ENCODE assay signal across 10 cellular contexts in the genomic region with DNA sequence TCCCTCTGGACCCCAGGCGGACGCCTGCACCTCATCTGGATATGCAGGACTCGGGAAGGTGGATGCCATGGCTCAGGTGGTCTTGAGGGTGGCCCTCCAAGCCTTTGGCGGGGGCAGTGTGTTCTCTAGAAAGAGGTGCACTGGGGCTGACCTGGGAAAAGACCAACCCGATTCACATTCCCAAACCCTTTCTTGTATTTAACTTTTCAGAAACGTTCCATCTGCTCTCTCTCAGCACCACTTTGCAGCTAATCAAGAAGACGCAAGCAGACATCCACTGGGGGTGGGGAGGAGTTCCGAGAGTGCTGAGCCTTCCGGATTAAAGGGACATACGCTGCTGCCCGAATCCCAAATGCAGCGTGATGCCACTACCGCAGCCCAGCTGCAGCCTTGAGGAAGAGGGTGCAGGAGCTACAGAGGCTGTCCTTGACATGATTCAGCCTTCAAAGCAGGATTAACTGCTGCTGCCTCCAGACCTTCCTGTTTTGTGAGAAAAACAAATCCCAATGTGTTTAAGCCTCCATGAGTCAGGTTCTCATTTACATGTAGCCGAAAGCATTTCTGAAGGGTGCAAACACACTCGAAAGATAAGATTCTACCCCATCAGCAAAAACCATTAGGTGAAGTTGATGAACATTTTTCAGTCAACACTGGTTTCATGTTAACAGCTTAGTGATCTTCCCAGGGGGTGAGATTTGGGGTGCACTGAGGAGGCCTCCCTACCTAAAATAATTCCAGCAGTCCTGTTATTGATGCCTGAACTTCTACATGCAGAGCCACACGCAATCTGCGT. TPM values are rescaled to one million over a fixed set of nuclear protein-coding genes. Genes with fewer than 3 reads are reported as not detected.
DNase-seq lines count a peak whose midpoint lies in the region; ATAC-seq, FAIRE-seq and TF ChIP-seq lines count a peak whose summit lies in the region.
"Had no signal": no experiment of that assay in that cellular context is flagged by ENCODE, and none has a peak within 500 bp of the region (broad histone marks: within the 10 kb centered on the region; RNA-seq: fewer than 3 reads in every experiment).

No MANE protein-coding gene starts in this region.

- H3K27me3 Mint-ChIP-seq in H9 (ENCODE audit: low read depth) (peaks cover 9% of the 10 kb centered on the region), chondrocyte (ENCODE audit: low read depth) (peaks cover 3% of the 10 kb centered on the region)

- H2BK120ac ChIP-seq in H9 (ENCODE audit: low read depth, low read length, poor library complexity, severe bottlenecking) = no peak overlapping the region

- H3K4me2 ChIP-seq in H9 (ENCODE audit: insufficient read depth, insufficient read length, low read length) (no peak overlapping the region), GM12878 (ENCODE audit: control insufficient read depth, insufficient read depth) (0 out of 2 replicates have a peak overlapping the region, but pooled peaks have one; percentile 9), keratinocyte (ENCODE audit: control insufficient read depth, extremely low read depth, insufficient read depth, low read depth, low read length) (peak overlapping the region; percentile 63)

- H3K23me2 ChIP-seq in H9 (ENCODE audit: insufficient read length, low read depth, low read length, poor library complexity, severe bottlenecking) = no peaks in the 10 kb centered on the region

- no peak overlapping the region for H2BK12ac ChIP-seq in H9 (ENCODE audit: insufficient read length, low read depth, low read length)

- CTCF ChIA-PET in GM12878 (lab: Yijun Ruan, JAX) = interaction anchor here (0.7 to 9.5 kb wide), 6 partner anchors 14 to 272 kb away, joined by 3 to 47 read pairs (median 4); partner anchors contain the start of gene PFKFB3

- H2BK20ac ChIP-seq in H9 (ENCODE audit: low read depth, low read length, poor library complexity, severe bottlenecking) = no peak overlapping the region

- intact Hi-C loops in GM12878 (cut with micrococcal nuclease; ENCODE audit: unreplicated experiment) = no loop called here

- no peaks in the 10 kb centered on the region for H3K27me3 ChIP-seq in H9 (ENCODE audit: insufficient read depth, low read length)
- no peaks in the 10 kb centered on the region for H3K27me3 ChIP-seq in GM12878 (replicated peaks in 1 of 2; ENCODE audit: control insufficient read depth in 2 of 2, insufficient read depth in 2 of 2, low read length in 1 of 2)
- no peaks in the 10 kb centered on the region for H3K27me3 ChIP-seq in keratinocyte (ENCODE audit: control insufficient read depth, extremely low read depth, insufficient read depth, low read length)

- ATAC-seq in GM12878 = no peak
- ATAC-seq in GM21786 (IDR thresholded peaks at IDR 0.05; ENCODE audit: unreplicated experiment) = no peak
- ATAC-seq in GM21737 (IDR thresholded peaks at IDR 0.05; ENCODE audit: unreplicated experiment) = no peak

- peak overlapping the region; percentile 34; the same call in 1 of the 2 replicates for H3K14ac ChIP-seq in H9 (ENCODE audit: insufficient read depth, low read length)

- RAD21 ChIA-PET in GM12878 (lab: Charles Lee; ENCODE audit: unreplicated experiment) = interaction anchor here (0.9 to 1.9 kb wide), 3 partner anchors 9 to 273 kb away, joined by 3 to 6 read pairs (median 3); no protein-coding TSS in a partner anchor

- POLR2A ChIA-PET in GM12878 (lab: Charles Lee) = interaction anchor here (0.6 to 2.0 kb wide), 4 partner anchors 10 to 274 kb away, joined by 3 to 4 read pairs (median 3); no protein-coding TSS in a partner anchor

- TF ChIP-seq POLR2A in GM12878 (IDR thresholded peaks at IDR 0.05; ENCODE audit: low read depth, low read length) = no peak

- H3K36me3 ChIP-seq in GM12878 (ENCODE audit: control insufficient read depth in 2 of 2, insufficient read depth in 2 of 2, low read length in 1 of 2) (no peaks in the 10 kb centered on the region), keratinocyte (ENCODE audit: control insufficient read depth in 2 of 2, extremely low read depth in 1 of 2, insufficient read depth in 2 of 2, low read length in 2 of 2) (no peaks in the 10 kb centered on the region)

- dilution Hi-C loops in keratinocyte (cut with MboI; ENCODE audit: extremely low pct_ligation_motif_present, low sequenced_read_pairs) = no loop called here

- H2AK5ac ChIP-seq in H9 (ENCODE audit: insufficient read length, low read length) = no peak overlapping the region

- H3K4me1 ChIP-seq in H9 (ENCODE audit: insufficient read depth, low read length) (no peaks in the 10 kb centered on the region), GM12878 (ENCODE audit: control insufficient read depth, insufficient read depth, low read length) (peaks cover 24% of the 10 kb centered on the region), keratinocyte (ENCODE audit: control insufficient read depth, extremely low read depth, insufficient read depth, low read length) (peaks cover 9% of the 10 kb centered on the region)

- H4K20me1 ChIP-seq in H9 (ENCODE audit: control insufficient read depth, insufficient read depth, insufficient read length) = no peaks in the 10 kb centered on the region
- H4K20me1 ChIP-seq in GM12878 (ENCODE audit: control insufficient read depth, insufficient read depth) = no peaks in the 10 kb centered on the region; the same call in 1 of the 2 replicates
- no peaks in the 10 kb centered on the region for H4K20me1 ChIP-seq in keratinocyte (ENCODE audit: control insufficient read depth, extremely low read depth, insufficient read depth, low read length)

- H3K4me3 ChIP-seq in GM12878 = no peak overlapping the region
- peak overlapping the region in 1 of 3 experiments; percentile 25 for H3K4me3 ChIP-seq in keratinocyte (ENCODE audit: control insufficient read depth in 2 of 3, extremely low read depth in 1 of 3, insufficient read depth in 2 of 3, low read depth in 1 of 3, low read length in 3 of 3)

- no peak overlapping the region for H3K4ac ChIP-seq in H9 (ENCODE audit: low read depth, low read length)

- TF ChIP-seq RAD21 in GM12878 (IDR thresholded peaks at IDR 0.05; ENCODE audit: insufficient read depth, low read depth, low read length) = no peak

- DNase-seq in A172 (ENCODE audit: low spot score) (peak; percentile 56), H9 (no peak), GM12878 (ENCODE audit: low read depth, low spot score) (no peak), keratinocyte (ENCODE audit: low read depth, low spot score) (no peak), chondrocyte (ENCODE audit: low spot score) (no peak), ecto neural progenitor cell (ENCODE audit: low spot score) (no peak)
- DNase-seq: activated B cell treated with CpG ODN at 0.5 μM for 24 hours, mammary epithelial cell had no signal

- H3K79me2 ChIP-seq in H9 (ENCODE audit: insufficient read depth, low read length) (no peaks in the 10 kb centered on the region), GM12878 (ENCODE audit: control insufficient read depth, insufficient read depth, low read length) (no peaks in the 10 kb centered on the region), keratinocyte (ENCODE audit: control insufficient read depth, insufficient read depth, low read length) (no peaks in the 10 kb centered on the region)

- no peak overlapping the region for H2BK15ac ChIP-seq in H9 (ENCODE audit: low read depth, low read length)

- no peak overlapping the region for H4K5ac ChIP-seq in H9 (ENCODE audit: insufficient read length, low read depth, low read length)

- H3K27ac Mint-ChIP-seq in H9 = no peak overlapping the region; a peak in 1 of 7 replicates
- no peak overlapping the region for H3K27ac Mint-ChIP-seq in chondrocyte (ENCODE audit: unreplicated experiment)
- H3K27ac Mint-ChIP-seq: activated B cell treated with CpG ODN at 0.5 μM for 24 hours had no signal

- no peaks in the 10 kb centered on the region for H3K79me1 ChIP-seq in H9 (ENCODE audit: insufficient read depth, low read depth, low read length, poor library complexity, severe bottlenecking)

- H3K9me3 ChIP-seq in H9 (ENCODE audit: control insufficient read depth, low read depth, low read length) (no peaks in the 10 kb centered on the region), GM12878 (replicated peaks; ENCODE audit: control insufficient read depth, insufficient read depth, low read length) (no peaks in the 10 kb centered on the region), keratinocyte (ENCODE audit: control insufficient read depth, low read depth, low read length) (no peaks in the 10 kb centered on the region)

- H3K23ac ChIP-seq in H9 (ENCODE audit: insufficient read length, low read depth, low read length) = no peak overlapping the region

- H2AFZ ChIP-seq in H9 (ENCODE audit: low read length) (no peak overlapping the region), GM12878 (ENCODE audit: control insufficient read depth, low read depth, low read length) (no peak overlapping the region), keratinocyte (ENCODE audit: control insufficient read depth, low read length) (peak overlapping the region; percentile 62)

- WGBS in H9 (ENCODE audit: extremely low coverage, insufficient read length, low lambda C conversion rate) = no CpG with 5 or more reads among the region's 17 CpGs
- 81% methylated on average over 17 of the region's 17 CpGs for WGBS in GM12878 (ENCODE audit: insufficient coverage, insufficient replicate concordance, low lambda C conversion rate, missing lambda C conversion rate)

- no TSS peak for BruUV-seq in GM12878 (replicated peaks; lab: Mats Ljungman, UMichigan)

- no peak overlapping the region for H3K27ac ChIP-seq in H9 (ENCODE audit: insufficient read length, low read depth, low read length)
- no peak overlapping the region for H3K27ac ChIP-seq in GM12878 (ENCODE audit: control insufficient read depth, insufficient read depth)
- no peak overlapping the region for H3K27ac ChIP-seq in keratinocyte (ENCODE audit: control insufficient read depth, insufficient read depth, low read length)

- H3K9me3 Mint-ChIP-seq in H9 (no peaks in the 10 kb centered on the region), chondrocyte (ENCODE audit: low read depth) (no peaks in the 10 kb centered on the region)
- H3K9me3 Mint-ChIP-seq: activated B cell treated with CpG ODN at 0.5 μM for 24 hours had no signal

- TF ChIP-seq CTCF in H9 (conservative IDR thresholded peaks at IDR 0.05) (no peak), GM12878 (IDR thresholded peaks at IDR 0.05 in 2 of 3, conservative IDR thresholded peaks at IDR 0.05 in 1 of 3; ENCODE audit: control insufficient read depth in 2 of 3, extremely low read depth in 1 of 3, insufficient read depth in 1 of 3, low read depth in 3 of 3, low read length in 3 of 3) (no peak), keratinocyte (optimal IDR thresholded peaks at IDR 0.05 in 1 of 3, IDR thresholded peaks at IDR 0.05 in 1 of 3, conservative IDR thresholded peaks at IDR 0.05 in 1 of 3; ENCODE audit: extremely low read depth in 1 of 3, insufficient read depth in 2 of 3, low read length in 3 of 3) (no peak), chondrocyte (IDR thresholded peaks at IDR 0.05) (no peak)

- H3K36me3 Mint-ChIP-seq in H9 (ENCODE audit: insufficient read depth in 1 of 3, low read depth in 3 of 3) (no peaks in the 10 kb centered on the region), chondrocyte (ENCODE audit: low read depth) (no peaks in the 10 kb centered on the region)

- H2BK5ac ChIP-seq in H9 (ENCODE audit: insufficient read length, low read length) = no peak overlapping the region

- no peak overlapping the region for H3K18ac ChIP-seq in H9 (ENCODE audit: insufficient read length, low read depth, low read length)

- SMC1A ChIA-PET in GM12878 (lab: Charles Lee; ENCODE audit: uncharacterized antibody, unreplicated experiment) = interaction anchor here (0.8 to 1.7 kb wide), 4 partner anchors 16 to 273 kb away, joined by 3 to 4 read pairs (median 4); no protein-coding TSS in a partner anchor

- in situ Hi-C loops in GM12878 (cut with MboI) = no loop called here

- peaks cover 12 to 24% of the 10 kb centered on the region in 2 experiments for H3K4me1 Mint-ChIP-seq in H9
- peaks cover 22% of the 10 kb centered on the region for H3K4me1 Mint-ChIP-seq in chondrocyte (ENCODE audit: low read depth)

- H3T11ph ChIP-seq in H9 (ENCODE audit: low read length) = no peak overlapping the region

- no peak overlapping the region for H4K91ac ChIP-seq in H9 (ENCODE audit: insufficient read length, low read depth, low read length)

- H4K8ac ChIP-seq in H9 (replicated peaks; ENCODE audit: insufficient read length, low read depth, low read length) = no peak overlapping the region

- FAIRE-seq in GM12878 (lab: Jason Lieb, UNC) (no peak), keratinocyte (lab: Jason Lieb, UNC) (peak; percentile 87)

- H3K4me3 Mint-ChIP-seq in H9 (no peak overlapping the region), chondrocyte (ENCODE audit: unreplicated experiment) (no peak overlapping the region)
- H3K4me3 Mint-ChIP-seq: activated B cell treated with CpG ODN at 0.5 μM for 24 hours had no signal

- no peak overlapping the region for H3K56ac ChIP-seq in H9 (ENCODE audit: insufficient read length, low read depth, low read length)

- H3K9ac ChIP-seq in H9 (ENCODE audit: extremely low read depth, insufficient read length, low read length) = no peak overlapping the region
- no peak overlapping the region for H3K9ac ChIP-seq in GM12878 (ENCODE audit: control insufficient read depth, insufficient read depth, low read length)
- no peak overlapping the region for H3K9ac ChIP-seq in keratinocyte (ENCODE audit: control insufficient read depth, extremely low read depth, insufficient read depth, low read length)

- TF ChIP-seq EP300 in GM12878 (IDR thresholded peaks at IDR 0.05; ENCODE audit: borderline replicate concordance in 1 of 2, control insufficient read depth in 1 of 2, low read depth in 2 of 2, low read length in 2 of 2) = no peak

- no peaks in the 10 kb centered on the region for H3K9me1 ChIP-seq in keratinocyte (ENCODE audit: control insufficient read depth, extremely low read depth, insufficient read depth, low read length)

RNA-seq across cellular contexts. Expression of gene RBM17, which starts 40.0 kb away (rescaled TPM):
- 56.5 and 70.3 TPM in 2 replicates for total RNA-seq in A172 (2014; rRNA removed; shearing (Covaris generic))
- total RNA-seq in H9 (2021) = 123 and 124 TPM in 2 replicates
- 136 and 141 TPM in 2 replicates for total RNA-seq in GM12878 (2013; cell fraction: nucleolus; rRNA removed)
- total RNA-seq in GM12878 (2014; rRNA removed) = 38.3 and 49.0 TPM in 2 replicates
- total RNA-seq in GM12878 (2014; rRNA removed; fragmentation: Illumina TruSeq; extraction: Trizol) = 85.7 and 94.1 TPM in 2 replicates
- 101 and 106 TPM in 2 replicates for total RNA-seq in GM12878 (2021)
- 52.6 TPM for polyA plus RNA-seq in GM12878 (2011; ENCODE audit: low read depth)
- polyA plus RNA-seq in GM12878 (2011; rRNA removed) = 64.5 and 65.3 TPM in 2 replicates
- 33.5 and 38.9 TPM in 2 replicates for polyA plus RNA-seq in GM12878 (2011; cell fraction: cytosol; rRNA removed)
- 130 and 190 TPM in 2 replicates for polyA plus RNA-seq in GM12878 (2011; cell fraction: nucleus; rRNA removed)
- polyA plus RNA-seq in GM12878 (2012) = 73.3 and 80.2 TPM in 2 replicates
- polyA plus RNA-seq in GM12878 (2014; fragmentation: Illumina TruSeq; extraction: Trizol) = 156 and 160 TPM in 2 replicates
- polyA plus RNA-seq in GM12878 (2014; fragmentation: Nextera tagmentation; extraction: Ambion mirVana) = 10 to 100 TPM; 28.4 to 45.0 TPM
- polyA plus RNA-seq in GM12878 (2014; rRNA removed) = 79.9 and 82.1 TPM in 2 replicates
- polyA plus RNA-seq in GM12878 (2016; fragmentation: Nextera tagmentation; extraction: Ambion mirVana) = 100 to 1,000 TPM; 177 to 181 TPM
- 22.5 and 26.1 TPM in 2 replicates for polyA minus RNA-seq in GM12878 (2011; rRNA and poly(A)+ RNA removed)
- polyA minus RNA-seq in GM12878 (2011; cell fraction: cytosol; rRNA and poly(A)+ RNA removed) = 11.8 and 17.6 TPM in 2 replicates
- 19.2 and 28.1 TPM in 2 replicates for polyA minus RNA-seq in GM12878 (2011; cell fraction: nucleus; rRNA and poly(A)+ RNA removed)
- polyA plus RNA-seq in keratinocyte = 30.0 to 54.8 TPM (median 35.0 TPM) in 3 replicates
- 103 TPM for polyA plus RNA-seq in keratinocyte (2011; ENCODE audit: low read depth)
- polyA plus RNA-seq in keratinocyte (2011; cell fraction: cytosol; rRNA removed) = 32.5 and 36.4 TPM in 2 replicates
- polyA plus RNA-seq in keratinocyte (2011; cell fraction: nucleus; rRNA removed) = 78.3 and 91.5 TPM in 2 replicates
- 62.8 and 83.9 TPM in 2 replicates for polyA plus RNA-seq in keratinocyte (2012; ENCODE audit: low replicate concordance)
- polyA minus RNA-seq in keratinocyte = 13.3 to 33.3 TPM (median 24.9 TPM) in 3 replicates
- 8.6 TPM for polyA minus RNA-seq in keratinocyte (2011; cell fraction: cytosol; rRNA and poly(A)+ RNA removed)
- 13.9 and 24.6 TPM in 2 replicates for polyA minus RNA-seq in keratinocyte (2011; cell fraction: nucleus; rRNA and poly(A)+ RNA removed)
- total RNA-seq in chondrocyte = 56.3 to 59.0 TPM (median 57.0 TPM) in 3 replicates
